In the genomic region with DNA sequence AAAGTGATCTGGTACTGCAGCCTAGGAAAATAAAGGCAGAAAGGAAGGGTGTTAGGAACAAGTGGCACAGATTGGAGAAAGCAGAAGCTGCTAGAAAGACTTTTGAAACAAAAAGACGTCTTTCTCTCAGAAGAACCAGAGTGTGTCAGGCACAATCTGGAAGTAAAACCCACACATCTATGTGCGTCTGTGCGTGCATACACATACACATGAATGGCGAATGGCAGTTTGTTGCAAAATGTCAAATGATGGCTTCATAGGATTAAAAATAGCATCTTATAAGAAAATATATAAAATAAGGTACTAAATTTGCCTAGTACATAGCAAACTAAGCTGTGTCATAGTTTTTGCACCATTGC, we compare ENCODE assay signal across 15 cellular contexts.
DNase-seq lines count a peak whose midpoint lies in the region; ATAC-seq and TF ChIP-seq lines count a peak whose summit lies in the region.
"Had no signal": no experiment of that assay in that cellular context is flagged by ENCODE, and none has a peak within 500 bp of the region (broad histone marks: within the 10 kb centered on the region; RNA-seq: fewer than 3 reads in every experiment).

No MANE protein-coding gene starts in this region.

- no peaks in the 10 kb centered on the region for H3K27me3 ChIP-seq in skeletal muscle tissue (ENCODE audit: control insufficient read depth in 3 of 3, insufficient read depth in 3 of 3, low read length in 3 of 3)

- ATAC-seq in GM18868 (IDR thresholded peaks at IDR 0.05; ENCODE audit: unreplicated experiment): peak; percentile 69
- ATAC-seq in HG03175 (IDR thresholded peaks at IDR 0.05; ENCODE audit: unreplicated experiment): peak; percentile 49
- ATAC-seq in GM18907 (IDR thresholded peaks at IDR 0.05; ENCODE audit: unreplicated experiment): no peak

- H3K27ac ChIP-seq in skeletal muscle tissue (ENCODE audit: low read depth, low read length): peak overlapping the region; percentile 52
- H3K27ac ChIP-seq: PC-9, SK-N-MC had no signal

- no peak for DNase-seq in chondrocyte (ENCODE audit: low spot score)
- no peak for DNase-seq in stimulated activated CD4-positive, alpha-beta T cell treated with anti-CD3 and anti-CD28 coated beads, Interleukin-2, amount 100 ng/mL, for 24 hours
- DNase-seq in stimulated activated CD4-positive, alpha-beta T cell treated with anti-CD3 and anti-CD28 coated beads, Interleukin-4, amount 100 ng/mL, for 4 hours: no peak
- DNase-seq: CD4-positive, alpha-beta T cell; DND-41; H9; NCI-H1048; NCI-H345; NCI-H526 treated with DMSO at 0.1 percent for 48 hours; PC-9 had no signal

- H3K36me3 Mint-ChIP-seq in chondrocyte (ENCODE audit: low read depth): peaks cover 14% of the 10 kb centered on the region

- no peaks in the 10 kb centered on the region for H3K9me3 ChIP-seq in skeletal muscle tissue (ENCODE audit: control insufficient read depth in 3 of 3, low read length in 3 of 3)

- TF ChIP-seq CTCF in chondrocyte (IDR thresholded peaks at IDR 0.05): no peak

- peak overlapping the region; percentile 84 for H3K27ac Mint-ChIP-seq in chondrocyte (ENCODE audit: unreplicated experiment)
- H3K27ac Mint-ChIP-seq: CD4-positive, alpha-beta T cell had no signal

- no peaks in the 10 kb centered on the region for H3K27me3 Mint-ChIP-seq in chondrocyte (ENCODE audit: low read depth)
- H3K27me3 Mint-ChIP-seq: CD4-positive, alpha-beta T cell had no signal

- H3K4me1 Mint-ChIP-seq in chondrocyte (ENCODE audit: low read depth): peaks cover 56% of the 10 kb centered on the region

- peaks cover 16 to 18% (median 17%) of the 10 kb centered on the region in 3 donors for H3K4me1 ChIP-seq in skeletal muscle tissue (ENCODE audit: control insufficient read depth in 3 of 3, insufficient read depth in 3 of 3, low read length in 3 of 3)

- H3K9ac ChIP-seq in skeletal muscle tissue (ENCODE audit: low read depth in 1 of 3, low read length in 3 of 3): peak overlapping the region in 1 of 3 donors; percentile 57

- peaks cover 0 to 2% (median 0%) of the 10 kb centered on the region in 3 donors for H3K36me3 ChIP-seq in skeletal muscle tissue (ENCODE audit: control insufficient read depth in 3 of 3, insufficient read depth in 3 of 3, low read length in 3 of 3)

- H3K4me3 ChIP-seq in skeletal muscle tissue (ENCODE audit: low read length in 3 of 3): peak overlapping the region in 1 of 3 donors; percentile 49
- H3K4me3 ChIP-seq: PC-9, SK-N-MC had no signal

- peaks cover 16% of the 10 kb centered on the region for H3K9me3 Mint-ChIP-seq in chondrocyte (ENCODE audit: low read depth)

- no peak overlapping the region for H3K4me3 Mint-ChIP-seq in chondrocyte (ENCODE audit: unreplicated experiment)
- H3K4me3 Mint-ChIP-seq: CD4-positive, alpha-beta T cell; H9 had no signal
